ENCODE assay signal across 18 cellular contexts in the genomic region with DNA sequence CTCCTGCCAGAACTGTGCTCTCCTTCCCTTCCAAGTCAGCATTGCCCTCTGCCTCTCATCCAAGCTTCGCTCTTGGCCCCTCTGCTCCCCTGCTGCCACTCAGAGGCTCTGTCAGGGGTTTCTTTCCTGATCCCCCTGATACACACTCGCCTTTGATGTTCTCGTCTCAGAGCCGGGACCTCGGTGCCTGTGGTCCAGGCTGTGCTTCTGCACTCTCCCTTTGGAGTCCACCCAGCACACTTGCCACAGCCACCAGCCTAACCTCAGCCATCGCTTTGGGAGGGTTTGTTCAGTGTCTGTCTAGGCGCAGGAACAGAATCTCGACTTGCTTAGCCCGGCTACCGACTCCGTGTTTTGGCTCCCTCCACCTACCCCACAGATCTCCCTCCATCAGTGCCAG. TPM values are rescaled to one million over a fixed set of nuclear protein-coding genes. Genes with fewer than 3 reads are reported as not detected.
DNase-seq lines count a peak whose midpoint lies in the region; ATAC-seq and TF ChIP-seq lines count a peak whose summit lies in the region.
"Had no signal": no experiment of that assay in that cellular context is flagged by ENCODE, and none has a peak within 500 bp of the region (broad histone marks: within the 10 kb centered on the region; RNA-seq: fewer than 3 reads in every experiment).

No MANE protein-coding gene starts in this region.

- no peak overlapping the region for H3K27ac ChIP-seq in sigmoid colon
- H3K27ac ChIP-seq: 22Rv1, A549, C4-2B had no signal

- peak overlapping the region; percentile 34 for H3K27ac Mint-ChIP-seq in activated T-helper 17 cell treated with anti-CD3 and anti-CD28 coated beads, Interleukin-2, amount 50 U/mL, for 72 hours
- H3K27ac Mint-ChIP-seq in mesothelial cell of epicardium (peak overlapping the region; percentile 26), T-helper 17 cell (no peak overlapping the region)
- H3K27ac Mint-ChIP-seq: CD4-positive, alpha-beta T cell had no signal

- TF ChIP-seq EP300 in sigmoid colon (IDR thresholded peaks at IDR 0.05) = no peak

- DNase-seq in activated effector memory CD4-positive, alpha-beta T cell treated with anti-CD3 and anti-CD28 coated beads, Interleukin-2, amount 50 U/mL, for 16 hours = peak; percentile 27
- no peak for DNase-seq in activated effector memory CD4-positive, alpha-beta T cell treated with Interleukin-2 at 50 U/mL for 16 hours
- DNase-seq in mesothelial cell of epicardium (ENCODE audit: low spot score in 2 of 2, unreplicated experiment in 2 of 2) = no peak
- peak; percentile 41 for DNase-seq in sigmoid colon
- DNase-seq in stimulated activated CD8-positive, alpha-beta memory T cell treated with anti-CD3 and anti-CD28 coated beads, Interleukin-4, amount 100 ng/mL, for 48 hours = no peak
- no peak for DNase-seq in stimulated activated CD4-positive, alpha-beta T cell treated with anti-CD3 and anti-CD28 coated beads, Interleukin-4, amount 100 ng/mL, for 1 hour
- no peak for DNase-seq in T-helper 17 cell
- DNase-seq: AML-193; CD4-positive, alpha-beta T cell; DMS153; DMS79; GDM1 had no signal

- 97% methylated on average over 11 of the region's 11 CpGs for WGBS in sigmoid colon, 2 donors

- ATAC-seq in activated T-helper 17 cell treated with anti-CD3 and anti-CD28 coated beads, Interleukin-2, amount 50 U/mL, for 72 hours (replicated peaks) = no peak
- ATAC-seq in T-helper 17 cell = no peak
- ATAC-seq: A549, HepG2 had no signal

- H3K27me3 Mint-ChIP-seq in activated T-helper 17 cell treated with anti-CD3 and anti-CD28 coated beads, Interleukin-2, amount 50 U/mL, for 72 hours = no peaks in the 10 kb centered on the region
- H3K27me3 Mint-ChIP-seq in mesothelial cell of epicardium (ENCODE audit: low read depth) = no peaks in the 10 kb centered on the region
- no peaks in the 10 kb centered on the region for H3K27me3 Mint-ChIP-seq in T-helper 17 cell
- H3K27me3 Mint-ChIP-seq: CD4-positive, alpha-beta T cell had no signal

- no peaks in the 10 kb centered on the region for H3K27me3 ChIP-seq in sigmoid colon

- H3K9me3 Mint-ChIP-seq in activated T-helper 17 cell treated with anti-CD3 and anti-CD28 coated beads, Interleukin-2, amount 50 U/mL, for 72 hours = no peaks in the 10 kb centered on the region
- no peaks in the 10 kb centered on the region for H3K9me3 Mint-ChIP-seq in mesothelial cell of epicardium
- H3K9me3 Mint-ChIP-seq: CD4-positive, alpha-beta T cell had no signal

- no peak for TF ChIP-seq CTCF in mesothelial cell of epicardium (IDR thresholded peaks at IDR 0.05; ENCODE audit: unreplicated experiment)
- no peak for TF ChIP-seq CTCF in sigmoid colon (IDR thresholded peaks at IDR 0.05)

- no peak overlapping the region for H3K4me3 Mint-ChIP-seq in activated T-helper 17 cell treated with anti-CD3 and anti-CD28 coated beads, Interleukin-2, amount 50 U/mL, for 72 hours
- H3K4me3 Mint-ChIP-seq in mesothelial cell of epicardium = no peak overlapping the region
- no peak overlapping the region for H3K4me3 Mint-ChIP-seq in T-helper 17 cell
- H3K4me3 Mint-ChIP-seq: CD4-positive, alpha-beta T cell had no signal

- intact Hi-C loops in sigmoid colon (cut with DNase I) = no loop called here

- no peaks in the 10 kb centered on the region for H3K36me3 ChIP-seq in sigmoid colon

- H3K9me3 ChIP-seq in sigmoid colon (no peaks in the 10 kb centered on the region), T-helper 17 cell (ENCODE audit: control insufficient read depth, low read length, poor library complexity, severe bottlenecking) (no peaks in the 10 kb centered on the region)
- H3K9me3 ChIP-seq: A549, HAP-1 had no signal

- H3K4me3 ChIP-seq in sigmoid colon = no peak overlapping the region
- H3K4me3 ChIP-seq: A549, HAP-1 had no signal

- peaks cover 21% of the 10 kb centered on the region for H3K4me1 Mint-ChIP-seq in activated T-helper 17 cell treated with anti-CD3 and anti-CD28 coated beads, Interleukin-2, amount 50 U/mL, for 72 hours
- H3K4me1 Mint-ChIP-seq in mesothelial cell of epicardium (peaks cover 6% of the 10 kb centered on the region), T-helper 17 cell (peaks cover 22% of the 10 kb centered on the region)

- no peak for TF ChIP-seq POLR2A in sigmoid colon (IDR thresholded peaks at IDR 0.05)

- peaks cover 53% of the 10 kb centered on the region for H3K36me3 Mint-ChIP-seq in activated T-helper 17 cell treated with anti-CD3 and anti-CD28 coated beads, Interleukin-2, amount 50 U/mL, for 72 hours (ENCODE audit: low read depth)
- H3K36me3 Mint-ChIP-seq in mesothelial cell of epicardium (peaks cover 16% of the 10 kb centered on the region), T-helper 17 cell (ENCODE audit: low read depth) (no peaks in the 10 kb centered on the region)

- peaks cover 0 to 16% (median 13%) of the 10 kb centered on the region in 4 donors for H3K4me1 ChIP-seq in sigmoid colon
- H3K4me1 ChIP-seq: HAP-1 had no signal

RNA-seq across cellular contexts. Expression of gene PPFIA1, which starts 29.1 kb away (rescaled TPM):
- total RNA-seq in activated T-helper 17 cell treated with anti-CD3 and anti-CD28 coated beads, Interleukin-2, amount 50 U/mL, for 72 hours = 10 to 100 TPM; 34.0 to 44.5 TPM
- total RNA-seq in mesothelial cell of epicardium (58.3 to 66.8 TPM (median 59.1 TPM) in 3 replicates), sigmoid colon (10 to 100 TPM; 43.4 to 62.1 (median 51.2) TPM), T-helper 17 cell (10 to 100 TPM; 45.6 to 49.4 TPM)
- polyA plus RNA-seq in sigmoid colon = 10 to 100 TPM; 13.2 to 24.8 (median 21.7) TPM

Comparison
In these comparisons a context has a peak if more than half of its experiments do, and no peak if none do; other contexts are left out.
1. DNase-seq: peak in activated effector memory CD4-positive, alpha-beta T cell treated with anti-CD3 and anti-CD28 coated beads, Interleukin-2, amount 50 U/mL, for 16 hours (single experiment) and sigmoid colon (single experiment); none in activated effector memory CD4-positive, alpha-beta T cell treated with Interleukin-2 at 50 U/mL for 16 hours (single experiment), mesothelial cell of epicardium (0 of 2), stimulated activated CD8-positive, alpha-beta memory T cell treated with anti-CD3 and anti-CD28 coated beads, Interleukin-4, amount 100 ng/mL, for 48 hours (single experiment), stimulated activated CD4-positive, alpha-beta T cell treated with anti-CD3 and anti-CD28 coated beads, Interleukin-4, amount 100 ng/mL, for 1 hour (single experiment) and T-helper 17 cell (0 of 3).